Comparison of ENCODE assay signal across 20 cellular contexts in genomic region chr1:14961661-14962267, GRCh38.
A peak's percentile ranks its signal among the peaks of the same experiment; 100 is the strongest.
DNase-seq lines count a peak whose midpoint lies in the region; ATAC-seq, FAIRE-seq and TF ChIP-seq lines count a peak whose summit lies in the region.
"Had no signal": no experiment of that assay in that cellular context is flagged by ENCODE, and none has a peak within 500 bp of the region (broad histone marks: within the 10 kb centered on the region; RNA-seq: fewer than 3 reads in every experiment).

No MANE protein-coding gene starts in this region.

- intact Hi-C loops in left cardiac atrium (cut with DNase I) (no loop called here), K562 (cut with micrococcal nuclease) (no loop called here)

- H3K9ac ChIP-seq in Karpas-422 (ENCODE audit: low read length): no peak overlapping the region
- H3K9ac ChIP-seq in K562 (ENCODE audit: insufficient read depth in 1 of 2, low read depth in 2 of 2, low read length in 2 of 2): no peak overlapping the region
- no peak overlapping the region for H3K9ac ChIP-seq in neuronal stem cell (ENCODE audit: low read depth, low read length, poor library complexity)

- peak; percentile 48 to 52 for ATAC-seq in left cardiac atrium
- ATAC-seq in K562: peak; percentile 93
- ATAC-seq in GM19467 (IDR thresholded peaks at IDR 0.05; ENCODE audit: unreplicated experiment): no peak
- ATAC-seq in GM19351 (IDR thresholded peaks at IDR 0.05; ENCODE audit: unreplicated experiment): no peak
- ATAC-seq in activated CD8-positive, alpha-beta memory T cell treated with anti-CD3 and anti-CD28 coated beads, Interleukin-2, amount 10 ng/mL, durations not matched to agents 7 days and 5 days: no peak
- ATAC-seq: naive thymus-derived CD8-positive, alpha-beta T cell; stimulated activated naive B cell treated with anti-CD40 and anti-IgM and Interleukin-4, amounts not matched to agents 10 μg/mL and 1 μg/mL and 100 μg/mL, for 72 hours had no signal

- H3K9me3 Mint-ChIP-seq in activated CD8-positive, alpha-beta memory T cell treated with anti-CD3 and anti-CD28 coated beads, Interleukin-2, amount 10 ng/mL, durations not matched to agents 7 days and 5 days (ENCODE audit: low read depth): no peaks in the 10 kb centered on the region
- H3K9me3 Mint-ChIP-seq: activated naive CD8-positive, alpha-beta T cell treated with anti-CD3 and anti-CD28 coated beads for 36 hours; activated T-helper 2 cell treated with anti-CD3 and anti-CD28 coated beads, Interferon-gamma antibody, Interleukin-2, Interleukin-4, amounts not matched to agents 10 μg/mL and 5 μg/mL and 100 μg/mL, durations not matched to agents 14 hours and 24 hours and 36 hours had no signal

- no peaks in the 10 kb centered on the region for H3K79me2 ChIP-seq in Karpas-422 (ENCODE audit: low read length)
- H3K79me2 ChIP-seq in K562 (ENCODE audit: control insufficient read depth, insufficient read depth, low read length): no peaks in the 10 kb centered on the region

- POLR2A ChIA-PET in K562 (lab: Yijun Ruan, JAX): interaction anchor here (0.6 to 1.1 kb wide), 5 partner anchors 10 to 216 kb away, joined by 3 to 5 read pairs (median 4); no protein-coding TSS in a partner anchor

- TF ChIP-seq POLR2A in K562 (conservative IDR thresholded peaks at IDR 0.05): no peak

- no peaks in the 10 kb centered on the region for H3K9me1 ChIP-seq in K562 (ENCODE audit: control insufficient read depth, insufficient read depth, low read length)

- no peak overlapping the region for H3K14ac ChIP-seq in neuronal stem cell (ENCODE audit: low read length)

- H3K79me1 ChIP-seq in neuronal stem cell (ENCODE audit: low read depth, low read length): no peaks in the 10 kb centered on the region

- H4K91ac ChIP-seq in neuronal stem cell (ENCODE audit: low read depth, low read length, poor library complexity): no peak overlapping the region

- H3K18ac ChIP-seq in neuronal stem cell (ENCODE audit: low read length): peak overlapping the region; percentile 48

- no peak overlapping the region for H4K8ac ChIP-seq in neuronal stem cell (ENCODE audit: low read depth, low read length)

- no TSS peak for BruUV-seq in K562 (replicated peaks; lab: Mats Ljungman, UMichigan)

- H2BK5ac ChIP-seq in neuronal stem cell (ENCODE audit: low read length): peak overlapping the region; percentile 88

- CTCF ChIA-PET in K562 (lab: Yijun Ruan, JAX; ENCODE audit: low intra/inter-chr PET ratio): no interaction called here
- CTCF ChIA-PET in activated CD8-positive, alpha-beta memory T cell treated with anti-CD3 and anti-CD28 coated beads, Interleukin-2, amount 10 ng/mL, durations not matched to agents 7 days and 5 days (lab: Charles Lee): no interaction called here

- no peaks in the 10 kb centered on the region for H3K9me2 ChIP-seq in Karpas-422 (replicated peaks; ENCODE audit: insufficient read depth, low read length)

- H3K36me3 ChIP-seq in right atrium auricular region: no peaks in the 10 kb centered on the region
- no peaks in the 10 kb centered on the region for H3K36me3 ChIP-seq in Karpas-422 (ENCODE audit: insufficient read depth, low read length)
- H3K36me3 ChIP-seq in K562 (ENCODE audit: control insufficient read depth, insufficient read depth, low read length): peaks cover 29% of the 10 kb centered on the region; the same call in 2 of the 3 replicates
- peaks cover 3 to 72% of the 10 kb centered on the region in 2 donors for H3K36me3 ChIP-seq in neuronal stem cell (replicated peaks in 1 of 2; ENCODE audit: control insufficient read depth in 2 of 2, insufficient read depth in 2 of 2, low read length in 2 of 2)

- H3K27ac ChIP-seq in right atrium auricular region (peak overlapping the region in 1 of 2 donors; percentile 21), Karpas-422 (ENCODE audit: low read length) (no peak overlapping the region), K562 (ENCODE audit: extremely low read depth, low read depth, low read length) (no peak overlapping the region), neuronal stem cell (replicated peaks; ENCODE audit: low read length) (no peak overlapping the region)
- H3K27ac ChIP-seq: esophagus muscularis mucosa, thoracic aorta had no signal

- H2AK5ac ChIP-seq in neuronal stem cell (ENCODE audit: low read depth, low read length): no peak overlapping the region

- FAIRE-seq in K562 (lab: Jason Lieb, UNC): peak; percentile 84

- H2AFZ ChIP-seq in Karpas-422 (ENCODE audit: low read length) (no peak overlapping the region), K562 (ENCODE audit: low read depth, low read length) (no peak overlapping the region), neuronal stem cell (ENCODE audit: low read length) (no peak overlapping the region)

- in situ Hi-C loops in K562 (cut with MboI): no loop called here

- no peaks in the 10 kb centered on the region for H3K27me3 Mint-ChIP-seq in activated CD8-positive, alpha-beta memory T cell treated with anti-CD3 and anti-CD28 coated beads, Interleukin-2, amount 10 ng/mL, durations not matched to agents 7 days and 5 days
- H3K27me3 Mint-ChIP-seq: activated naive CD8-positive, alpha-beta T cell treated with anti-CD3 and anti-CD28 coated beads for 36 hours; stimulated activated naive B cell treated with anti-CD40 and anti-IgM and Interleukin-4, amounts not matched to agents 10 μg/mL and 1 μg/mL and 100 μg/mL, for 72 hours had no signal

- no peak for TF ChIP-seq EP300 in K562 (IDR thresholded peaks at IDR 0.05; ENCODE audit: low read length)

- DNase-seq in left cardiac atrium: no peak
- DNase-seq in right atrium auricular region (ENCODE audit: low spot score): no peak
- peak; percentile 49 for DNase-seq in Karpas-422
- DNase-seq in K562 (ENCODE audit: extremely low read depth in 1 of 4, low spot score in 3 of 4): peak; percentile 19 to 50 (median 38)
- no peak for DNase-seq in neuronal stem cell (ENCODE audit: low spot score)
- DNase-seq in activated CD8-positive, alpha-beta memory T cell treated with anti-CD3 and anti-CD28 coated beads, Interleukin-2, amount 10 ng/mL, durations not matched to agents 7 days and 5 days: no peak
- DNase-seq: activated CD4-positive, alpha-beta T cell treated with anti-CD3 and anti-CD28 coated beads for 48 hours; activated naive CD8-positive, alpha-beta T cell treated with anti-CD3 and anti-CD28 coated beads for 36 hours; DMS153; effector CD8-positive, alpha-beta T cell; mesendoderm; naive thymus-derived CD8-positive, alpha-beta T cell; NCI-H187 treated with DMSO at 0.1 percent for 48 hours; stimulated activated CD4-positive, alpha-beta T cell treated with anti-CD3 and anti-CD28 coated beads, Interleukin-1b, Interleukin-23, amount 100 ng/mL, for 48 hours; stimulated activated naive B cell treated with anti-CD40 and anti-IgM and Interleukin-4, amounts not matched to agents 10 μg/mL and 1 μg/mL and 100 μg/mL, for 72 hours had no signal

- no peak overlapping the region for H3K27ac Mint-ChIP-seq in activated CD8-positive, alpha-beta memory T cell treated with anti-CD3 and anti-CD28 coated beads, Interleukin-2, amount 10 ng/mL, durations not matched to agents 7 days and 5 days
- H3K27ac Mint-ChIP-seq: activated naive CD8-positive, alpha-beta T cell treated with anti-CD3 and anti-CD28 coated beads for 36 hours; activated T-helper 2 cell treated with anti-CD3 and anti-CD28 coated beads, Interferon-gamma antibody, Interleukin-2, Interleukin-4, amounts not matched to agents 10 μg/mL and 5 μg/mL and 100 μg/mL, durations not matched to agents 14 hours and 24 hours and 36 hours; stimulated activated naive B cell treated with anti-CD40 and anti-IgM and Interleukin-4, amounts not matched to agents 10 μg/mL and 1 μg/mL and 100 μg/mL, for 72 hours had no signal

- no peaks in the 10 kb centered on the region for H4K20me1 ChIP-seq in Karpas-422 (ENCODE audit: insufficient read depth, low read depth, low read length)
- no peaks in the 10 kb centered on the region for H4K20me1 ChIP-seq in K562 (replicated peaks; ENCODE audit: control insufficient read depth, insufficient read depth, low read length)

- TF ChIP-seq CTCF in right atrium auricular region (IDR thresholded peaks at IDR 0.05) (no peak), K562 (IDR thresholded peaks at IDR 0.05 in 2 of 3, conservative IDR thresholded peaks at IDR 0.05 in 1 of 3; ENCODE audit: insufficient read depth in 2 of 3, low read depth in 1 of 3, low read length in 3 of 3) (no peak)

- no peaks in the 10 kb centered on the region for H3K9me3 ChIP-seq in right atrium auricular region
- H3K9me3 ChIP-seq in Karpas-422 (ENCODE audit: low read length): no peaks in the 10 kb centered on the region
- no peaks in the 10 kb centered on the region for H3K9me3 ChIP-seq in K562 (replicated peaks; ENCODE audit: control insufficient read depth, insufficient read depth, low read depth, low read length)
- peaks cover 0 to 14% of the 10 kb centered on the region in 2 donors for H3K9me3 ChIP-seq in neuronal stem cell (replicated peaks in 1 of 2; ENCODE audit: control insufficient read depth in 2 of 2, insufficient read depth in 1 of 2, low read depth in 1 of 2, low read length in 2 of 2)
- H3K9me3 ChIP-seq: esophagus muscularis mucosa, thoracic aorta had no signal

- WGBS in K562 (ENCODE audit: insufficient coverage, low coverage, missing lambda C conversion rate): 64% methylated on average over 3 of the region's 3 CpGs
- WGBS in neuronal stem cell (ENCODE audit: extremely low coverage in 2 of 2, insufficient read length in 2 of 2, insufficient replicate concordance in 1 of 2), 2 donors: no CpG with 5 or more reads among the region's 3 CpGs

- H3K4me1 Mint-ChIP-seq in activated CD8-positive, alpha-beta memory T cell treated with anti-CD3 and anti-CD28 coated beads, Interleukin-2, amount 10 ng/mL, durations not matched to agents 7 days and 5 days: no peaks in the 10 kb centered on the region
- H3K4me1 Mint-ChIP-seq: activated naive CD8-positive, alpha-beta T cell treated with anti-CD3 and anti-CD28 coated beads for 36 hours; naive thymus-derived CD8-positive, alpha-beta T cell; stimulated activated naive B cell treated with anti-CD40 and anti-IgM and Interleukin-4, amounts not matched to agents 10 μg/mL and 1 μg/mL and 100 μg/mL, for 72 hours had no signal

- peaks cover 0 to 5% of the 10 kb centered on the region in 2 donors for H3K4me1 ChIP-seq in right atrium auricular region
- H3K4me1 ChIP-seq in Karpas-422 (ENCODE audit: low read length): no peaks in the 10 kb centered on the region
- H3K4me1 ChIP-seq in K562 (replicated peaks in 1 of 2; ENCODE audit: control insufficient read depth in 2 of 2, insufficient read depth in 2 of 2, low read length in 2 of 2): peaks cover 0 to 14% of the 10 kb centered on the region in 2 experiments; a peak in 1 of 5 replicates
- peaks cover 0 to 1% of the 10 kb centered on the region in 2 donors for H3K4me1 ChIP-seq in neuronal stem cell (ENCODE audit: control insufficient read depth in 2 of 2, insufficient read depth in 1 of 2, low read depth in 1 of 2, low read length in 2 of 2)
- H3K4me1 ChIP-seq: esophagus muscularis mucosa had no signal

- no peak overlapping the region for H3K4ac ChIP-seq in neuronal stem cell (ENCODE audit: low read length)

- TF ChIP-seq RAD21 in K562 (CRISPR knock-in tag; conservative IDR thresholded peaks at IDR 0.05 in 1 of 2, IDR thresholded peaks at IDR 0.05 in 1 of 2): no peak

- no peak overlapping the region for H2BK12ac ChIP-seq in neuronal stem cell (ENCODE audit: low read length)

- H2BK120ac ChIP-seq in neuronal stem cell (ENCODE audit: low read depth, low read length): no peak overlapping the region

- H3K27me3 ChIP-seq in right atrium auricular region (no peaks in the 10 kb centered on the region), Karpas-422 (ENCODE audit: low read length) (no peaks in the 10 kb centered on the region), K562 (ENCODE audit: control insufficient read depth in 2 of 2, insufficient read depth in 2 of 2, low read length in 2 of 2) (no peaks in the 10 kb centered on the region; a peak in 1 of 5 replicates), neuronal stem cell (ENCODE audit: control insufficient read depth in 3 of 3, insufficient read depth in 3 of 3, low read depth in 1 of 3, low read length in 3 of 3) (no peaks in the 10 kb centered on the region)
- H3K27me3 ChIP-seq: esophagus muscularis mucosa had no signal

- H3K4me3 ChIP-seq in right atrium auricular region: no peak overlapping the region
- H3K4me3 ChIP-seq in Karpas-422 (ENCODE audit: low read length): no peak overlapping the region
- H3K4me3 ChIP-seq in K562: no peak overlapping the region
- H3K4me3 ChIP-seq in neuronal stem cell (ENCODE audit: low read length in 2 of 2): no peak overlapping the region
- H3K4me3 ChIP-seq: esophagus muscularis mucosa, thoracic aorta had no signal

- H3K4me2 ChIP-seq in Karpas-422 (ENCODE audit: low read depth, low read length, poor library complexity, severe bottlenecking): no peak overlapping the region
- H3K4me2 ChIP-seq in K562 (ENCODE audit: insufficient read depth, low read length): no peak overlapping the region
- H3K4me2 ChIP-seq in neuronal stem cell (ENCODE audit: insufficient read depth, low read length, poor library complexity, severe bottlenecking): no peak overlapping the region

- H3K23ac ChIP-seq in neuronal stem cell (ENCODE audit: low read depth, low read length, poor library complexity): no peak overlapping the region

- no peak overlapping the region for H3K4me3 Mint-ChIP-seq in activated CD8-positive, alpha-beta memory T cell treated with anti-CD3 and anti-CD28 coated beads, Interleukin-2, amount 10 ng/mL, durations not matched to agents 7 days and 5 days
- H3K4me3 Mint-ChIP-seq: activated naive CD8-positive, alpha-beta T cell treated with anti-CD3 and anti-CD28 coated beads for 36 hours; naive thymus-derived CD8-positive, alpha-beta T cell; stimulated activated naive B cell treated with anti-CD40 and anti-IgM and Interleukin-4, amounts not matched to agents 10 μg/mL and 1 μg/mL and 100 μg/mL, for 72 hours had no signal

- H2BK15ac ChIP-seq in neuronal stem cell (ENCODE audit: low read length): peak overlapping the region; percentile 34

- no peaks in the 10 kb centered on the region for H3K36me3 Mint-ChIP-seq in activated CD8-positive, alpha-beta memory T cell treated with anti-CD3 and anti-CD28 coated beads, Interleukin-2, amount 10 ng/mL, durations not matched to agents 7 days and 5 days
- H3K36me3 Mint-ChIP-seq: naive thymus-derived CD8-positive, alpha-beta T cell; stimulated activated naive B cell treated with anti-CD40 and anti-IgM and Interleukin-4, amounts not matched to agents 10 μg/mL and 1 μg/mL and 100 μg/mL, for 72 hours had no signal

Comparison
In these comparisons a context has a peak if more than half of its experiments do, and no peak if none do; other contexts are left out.
1. ATAC-seq: peak in left cardiac atrium (2 of 2) and K562 (single experiment); none in GM19467 (single experiment), GM19351 (single experiment) and activated CD8-positive, alpha-beta memory T cell treated with anti-CD3 and anti-CD28 coated beads, Interleukin-2, amount 10 ng/mL, durations not matched to agents 7 days and 5 days (single experiment).
2. DNase-seq: peak in Karpas-422 (single experiment) and K562 (4 of 4); none in left cardiac atrium (single experiment), right atrium auricular region (single experiment), neuronal stem cell (single experiment) and activated CD8-positive, alpha-beta memory T cell treated with anti-CD3 and anti-CD28 coated beads, Interleukin-2, amount 10 ng/mL, durations not matched to agents 7 days and 5 days (single experiment).